In the genomic region with DNA sequence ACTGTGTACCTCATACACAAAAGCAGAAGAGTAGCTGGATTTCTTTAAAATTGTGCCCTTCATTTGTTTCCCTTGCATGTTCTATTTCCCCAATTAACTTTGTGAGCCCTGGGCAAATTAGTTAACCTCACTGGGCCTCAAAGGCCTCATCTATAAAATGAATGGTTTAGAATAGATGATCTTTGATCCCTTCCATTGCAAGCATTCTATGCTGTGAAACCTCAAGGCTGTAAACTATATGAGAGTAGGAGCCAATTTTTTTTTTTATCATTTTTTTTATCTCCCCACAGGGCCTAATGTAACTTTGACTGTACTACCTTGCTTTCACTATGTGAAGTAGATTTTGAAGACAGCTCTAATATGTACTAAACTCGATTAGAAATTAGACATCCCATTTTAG, we compare ENCODE assay signal across 26 cellular contexts.
DNase-seq lines count a peak whose midpoint lies in the region; FAIRE-seq and TF ChIP-seq lines count a peak whose summit lies in the region.
"Had no signal": no experiment of that assay in that cellular context is flagged by ENCODE, and none has a peak within 500 bp of the region (broad histone marks: within the 10 kb centered on the region; RNA-seq: fewer than 3 reads in every experiment).

No MANE protein-coding gene starts in this region.

- no peaks in the 10 kb centered on the region for H3K36me3 Mint-ChIP-seq in nephron progenitor cell (ENCODE audit: low read depth)
- H3K36me3 Mint-ChIP-seq: CD14-positive monocyte; CD8-positive, alpha-beta memory T cell had no signal

- peak overlapping the region; percentile 30; the same call in 1 of the 2 replicates for H2AFZ ChIP-seq in Karpas-422 (ENCODE audit: low read length)
- no peak overlapping the region for H2AFZ ChIP-seq in parathyroid adenoma

- no peaks in the 10 kb centered on the region for H3K9me3 Mint-ChIP-seq in nephron progenitor cell
- H3K9me3 Mint-ChIP-seq: CD14-positive monocyte; CD4-positive, alpha-beta T cell; CD8-positive, alpha-beta memory T cell; HFFc6 had no signal

- no peak for TF ChIP-seq POLR2A in spleen (IDR thresholded peaks at IDR 0.05)

- peaks cover 23% of the 10 kb centered on the region for H3K4me1 Mint-ChIP-seq in nephron progenitor cell
- H3K4me1 Mint-ChIP-seq: CD14-positive monocyte; CD8-positive, alpha-beta memory T cell had no signal

- H3K36me3 ChIP-seq in Karpas-422 (ENCODE audit: insufficient read depth, low read length) (no peaks in the 10 kb centered on the region), parathyroid adenoma (ENCODE audit: control insufficient read depth, insufficient read depth, low read length) (no peaks in the 10 kb centered on the region), small intestine (ENCODE audit: control insufficient read depth in 2 of 2, insufficient read depth in 2 of 2, low read length in 2 of 2) (no peaks in the 10 kb centered on the region), spleen (no peaks in the 10 kb centered on the region)
- H3K36me3 ChIP-seq: BE2C; BLaER1 treated with 17β-estradiol and CSF1 and Interleukin-3, amounts not matched to agents 10 nM and 100 nM; HAP-1 had no signal

- FAIRE-seq in small intestine (lab: Jason Lieb, UNC) = no peak
- FAIRE-seq: A204.1, GM12891, GM18507, H54 had no signal

- H3K27me3 ChIP-seq in Karpas-422 (ENCODE audit: low read length) (no peaks in the 10 kb centered on the region), parathyroid adenoma (ENCODE audit: control insufficient read depth, insufficient read depth, low read length) (no peaks in the 10 kb centered on the region), small intestine (ENCODE audit: control insufficient read depth in 2 of 2, insufficient read depth in 2 of 2, low read length in 2 of 2) (no peaks in the 10 kb centered on the region), spleen (replicated peaks in 1 of 7) (no peaks in the 10 kb centered on the region)
- H3K27me3 ChIP-seq: BE2C had no signal

- H3K9me2 ChIP-seq in Karpas-422 (replicated peaks; ENCODE audit: insufficient read depth, low read length) = no peaks in the 10 kb centered on the region

- TF ChIP-seq CTCF in nephron progenitor cell (IDR thresholded peaks at IDR 0.05) = no peak
- TF ChIP-seq CTCF in parathyroid adenoma (IDR thresholded peaks at IDR 0.05) = no peak
- TF ChIP-seq CTCF in spleen (IDR thresholded peaks at IDR 0.05 in 8 of 11, conservative IDR thresholded peaks at IDR 0.05 in 3 of 11) = no peak

- H3K27me3 Mint-ChIP-seq in nephron progenitor cell (ENCODE audit: low read depth, poor library complexity) = no peaks in the 10 kb centered on the region
- H3K27me3 Mint-ChIP-seq: CD4-positive, alpha-beta T cell had no signal

- H3K27ac Mint-ChIP-seq in nephron progenitor cell = peak overlapping the region; percentile 64
- H3K27ac Mint-ChIP-seq: CD14-positive monocyte; CD4-positive, alpha-beta T cell; CD8-positive, alpha-beta memory T cell; HFFc6 had no signal

- intact Hi-C loops in spleen (cut with DNase I; ENCODE audit: low total_unique reads) = no loop called here

- H3K9ac ChIP-seq in Karpas-422 (ENCODE audit: low read length) (no peak overlapping the region), parathyroid adenoma (no peak overlapping the region)
- H3K9ac ChIP-seq: BLaER1 treated with 17β-estradiol and CSF1 and Interleukin-3, amounts not matched to agents 10 nM and 100 nM had no signal

- H4K20me1 ChIP-seq in Karpas-422 (ENCODE audit: insufficient read depth, low read depth, low read length) = no peaks in the 10 kb centered on the region
- H4K20me1 ChIP-seq: BLaER1 treated with 17β-estradiol and CSF1 and Interleukin-3, amounts not matched to agents 10 nM and 100 nM had no signal

- no peaks in the 10 kb centered on the region for H3K79me2 ChIP-seq in Karpas-422 (ENCODE audit: low read length)
- H3K79me2 ChIP-seq in parathyroid adenoma = no peaks in the 10 kb centered on the region

- DNase-seq in Karpas-422 (no peak), nephron progenitor cell (no peak), small intestine (peak; percentile 0), AG08396 (ENCODE audit: low spot score) (no peak), spleen (no peak), NCI-H2029 treated with DMSO at 0.1 percent for 48 hours (lab: John Stamatoyannopoulos, UW) (no peak)
- DNase-seq: AML-193; BE2C; Calu3; CD4-positive, alpha-beta T cell; CD8-positive, alpha-beta memory T cell; COR-L47; DMS53; DMS79 treated with DMSO at 0.1 percent for 48 hours; GF-D8; GOT3; HFFc6 had no signal

- H3K9me3 ChIP-seq in Karpas-422 (ENCODE audit: low read length) = no peaks in the 10 kb centered on the region
- no peaks in the 10 kb centered on the region for H3K9me3 ChIP-seq in parathyroid adenoma (ENCODE audit: control insufficient read depth, low read length)
- no peaks in the 10 kb centered on the region for H3K9me3 ChIP-seq in small intestine (ENCODE audit: control insufficient read depth, low read depth)
- no peaks in the 10 kb centered on the region for H3K9me3 ChIP-seq in spleen
- H3K9me3 ChIP-seq: BE2C; BLaER1 treated with 17β-estradiol and CSF1 and Interleukin-3, amounts not matched to agents 10 nM and 100 nM; HAP-1 had no signal

- H3K4me3 ChIP-seq in Karpas-422 (ENCODE audit: low read length) (no peak overlapping the region), parathyroid adenoma (ENCODE audit: low read depth, low read length) (no peak overlapping the region), small intestine (ENCODE audit: low read depth in 1 of 2, low read length in 2 of 2) (no peak overlapping the region), spleen (no peak overlapping the region)
- H3K4me3 ChIP-seq: BLaER1 treated with 17β-estradiol and CSF1 and Interleukin-3, amounts not matched to agents 10 nM and 100 nM; HAP-1 had no signal

- H3K27ac ChIP-seq in Karpas-422 (ENCODE audit: low read length) (no peak overlapping the region), parathyroid adenoma (peak overlapping the region; percentile 39), small intestine (ENCODE audit: low read depth in 1 of 2, low read length in 1 of 2) (no peak overlapping the region), spleen (no peak overlapping the region)
- H3K27ac ChIP-seq: 22Rv1; BLaER1 treated with 17β-estradiol and CSF1 and Interleukin-3, amounts not matched to agents 10 nM and 100 nM had no signal

- H3K4me3 Mint-ChIP-seq in nephron progenitor cell = no peak overlapping the region
- H3K4me3 Mint-ChIP-seq: CD14-positive monocyte; CD4-positive, alpha-beta T cell; CD8-positive, alpha-beta memory T cell; HFFc6 had no signal

- WGBS in small intestine, 3 donors = 52 to 59% (median 52%) methylated on average over 1 of the region's 1 CpG
- 61 to 97% (median 93%) methylated on average over 1 of the region's 1 CpG for WGBS in spleen, 5 donors

- peaks cover 26% of the 10 kb centered on the region for H3K4me1 ChIP-seq in Karpas-422 (ENCODE audit: low read length)
- peaks cover 19% of the 10 kb centered on the region for H3K4me1 ChIP-seq in parathyroid adenoma
- H3K4me1 ChIP-seq in small intestine (ENCODE audit: control insufficient read depth in 2 of 2, insufficient read depth in 1 of 2, low read depth in 1 of 2, low read length in 1 of 2) = no peaks in the 10 kb centered on the region
- H3K4me1 ChIP-seq in spleen = no peaks in the 10 kb centered on the region
- H3K4me1 ChIP-seq: BLaER1 treated with 17β-estradiol and CSF1 and Interleukin-3, amounts not matched to agents 10 nM and 100 nM had no signal

- H3K4me2 ChIP-seq in Karpas-422 (ENCODE audit: low read depth, low read length, poor library complexity, severe bottlenecking) (no peak overlapping the region), parathyroid adenoma (ENCODE audit: low read length) (no peak overlapping the region)
- H3K4me2 ChIP-seq: BLaER1 treated with 17β-estradiol and CSF1 and Interleukin-3, amounts not matched to agents 10 nM and 100 nM had no signal
